ENCODE assay signal across 10 cellular contexts in the genomic region with DNA sequence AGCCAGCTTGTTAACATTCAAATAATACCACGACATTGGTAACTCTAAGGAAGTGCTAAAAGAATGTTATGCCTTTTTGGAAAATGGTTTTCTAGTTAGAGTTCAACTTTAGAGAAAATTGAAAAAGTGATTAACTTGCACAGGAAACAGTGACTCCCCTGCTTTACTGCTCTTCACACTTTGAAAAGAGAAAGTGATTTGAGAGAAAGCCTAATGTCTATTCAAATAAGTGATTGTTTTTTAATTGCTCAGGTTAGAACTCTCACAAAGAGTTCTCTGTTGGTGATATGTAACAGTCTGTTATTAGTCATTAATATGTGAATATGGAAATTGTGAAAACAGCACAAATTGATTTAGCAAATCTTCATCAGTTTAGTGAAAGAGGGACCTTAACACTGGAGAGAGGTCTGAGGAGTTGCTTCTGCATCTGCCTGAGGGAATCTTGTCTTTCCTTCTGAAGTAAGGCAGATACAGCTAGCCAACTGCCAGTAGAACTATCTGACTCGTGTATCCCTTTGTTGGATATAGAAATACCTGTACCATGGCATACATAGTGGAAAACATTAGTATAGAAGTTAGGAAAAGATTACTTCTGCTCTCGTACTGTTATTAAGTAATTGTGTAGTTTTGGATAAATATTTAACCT. TPM values are rescaled to one million over a fixed set of nuclear protein-coding genes. Genes with fewer than 3 reads are reported as not detected.
DNase-seq lines count a peak whose midpoint lies in the region; ATAC-seq, FAIRE-seq and TF ChIP-seq lines count a peak whose summit lies in the region.
"Had no signal": no experiment of that assay in that cellular context is flagged by ENCODE, and none has a peak within 500 bp of the region (broad histone marks: within the 10 kb centered on the region; RNA-seq: fewer than 3 reads in every experiment).

No MANE protein-coding gene starts in this region.

- no peaks in the 10 kb centered on the region for H3K9me3 Mint-ChIP-seq in stimulated activated effector memory CD8-positive, alpha-beta T cell treated with anti-CD3 and anti-CD28 coated beads, Interleukin-12 subunit alpha, Interleukin-12 subunit beta, amount 100 ng/mL, for 72 hours

- H3K27ac Mint-ChIP-seq in stimulated activated effector memory CD8-positive, alpha-beta T cell treated with anti-CD3 and anti-CD28 coated beads, Interleukin-12 subunit alpha, Interleukin-12 subunit beta, amount 100 ng/mL, for 72 hours, result peak overlapping the region; percentile 97

- intact Hi-C loops in endothelial cell of umbilical vein (cut with micrococcal nuclease), result no loop called here
- intact Hi-C loops in colonic mucosa (cut with DNase I), result no loop called here

- H4K20me1 ChIP-seq in endothelial cell of umbilical vein (replicated peaks; ENCODE audit: control insufficient read depth, extremely low read depth, insufficient read depth, low read length), result no peaks in the 10 kb centered on the region

- H3K79me2 ChIP-seq in endothelial cell of umbilical vein (ENCODE audit: control insufficient read depth, insufficient read depth, low read length), result peaks cover 81% of the 10 kb centered on the region

- no peak overlapping the region for H2AFZ ChIP-seq in endothelial cell of umbilical vein (ENCODE audit: low read depth, low read length)

- POLR2A ChIA-PET in endothelial cell of umbilical vein (lab: Charles Lee), result no interaction called here

- peak overlapping the region; percentile 60 for H3K4me2 ChIP-seq in endothelial cell of umbilical vein (ENCODE audit: insufficient read depth, low read length)
- H3K4me2 ChIP-seq: KMS-11 had no signal

- H3K36me3 ChIP-seq in SK-N-MC (ENCODE audit: insufficient read depth, low read length) (peaks cover 48% of the 10 kb centered on the region), endothelial cell of umbilical vein (ENCODE audit: control insufficient read depth in 2 of 2, extremely low read depth in 1 of 2, insufficient read depth in 2 of 2, low read length in 2 of 2) (no peaks in the 10 kb centered on the region), colonic mucosa (no peaks in the 10 kb centered on the region)

- no peaks in the 10 kb centered on the region for H3K27me3 ChIP-seq in endothelial cell of umbilical vein (ENCODE audit: control insufficient read depth in 2 of 2, insufficient read depth in 2 of 2, low read length in 2 of 2)
- no peaks in the 10 kb centered on the region for H3K27me3 ChIP-seq in colonic mucosa

- peak; percentile 49 for FAIRE-seq in endothelial cell of umbilical vein (lab: Jason Lieb, UNC)
- FAIRE-seq: bronchial epithelial cell had no signal

- TF ChIP-seq POLR2A in endothelial cell of umbilical vein (IDR thresholded peaks at IDR 0.05; ENCODE audit: low read depth, low read length), result no peak

- no peaks in the 10 kb centered on the region for H3K9me1 ChIP-seq in endothelial cell of umbilical vein (replicated peaks; ENCODE audit: control insufficient read depth, extremely low read depth, insufficient read depth, low read length)

- CTCF ChIA-PET in endothelial cell of umbilical vein (lab: Charles Lee), result no interaction called here

- peaks cover 12% of the 10 kb centered on the region; the same call in 1 of the 2 replicates for H3K9me3 ChIP-seq in SK-N-MC (ENCODE audit: low read depth, low read length)
- no peaks in the 10 kb centered on the region for H3K9me3 ChIP-seq in endothelial cell of umbilical vein (replicated peaks; ENCODE audit: control insufficient read depth, insufficient read depth, low read length)
- H3K9me3 ChIP-seq in colonic mucosa, result no peaks in the 10 kb centered on the region

- peak overlapping the region; percentile 36 for H3K4me3 ChIP-seq in SK-N-MC
- H3K4me3 ChIP-seq in endothelial cell of umbilical vein (replicated peaks in 1 of 3; ENCODE audit: insufficient read depth in 1 of 3, low read depth in 1 of 3, low read length in 3 of 3), result no peak overlapping the region
- no peak overlapping the region for H3K4me3 ChIP-seq in colonic mucosa

- TF ChIP-seq CTCF in endothelial cell of umbilical vein (IDR thresholded peaks at IDR 0.05; ENCODE audit: extremely low read depth in 1 of 2, insufficient read depth in 1 of 2, low read depth in 1 of 2, low read length in 2 of 2) (no peak), colonic mucosa (IDR thresholded peaks at IDR 0.05) (no peak)

- dilution Hi-C loops in endothelial cell of umbilical vein (cut with MboI; ENCODE audit: extremely low pct_ligation_motif_present, low sequenced_read_pairs), result no loop called here

- ATAC-seq in GM21825 (IDR thresholded peaks at IDR 0.05; ENCODE audit: unreplicated experiment), result peak; percentile 27
- peak; percentile 17 for ATAC-seq in stimulated activated effector memory CD8-positive, alpha-beta T cell treated with anti-CD3 and anti-CD28 coated beads, Interleukin-12 subunit alpha, Interleukin-12 subunit beta, amount 100 ng/mL, for 72 hours
- ATAC-seq in HG03039 (IDR thresholded peaks at IDR 0.05; ENCODE audit: unreplicated experiment), result no peak

- H3K27ac ChIP-seq in SK-N-MC (peak overlapping the region; percentile 75), endothelial cell of umbilical vein (ENCODE audit: insufficient read depth, low read depth, low read length) (no peak overlapping the region), colonic mucosa (no peak overlapping the region)
- H3K27ac ChIP-seq: KMS-11, VCaP had no signal

- DNase-seq in SK-N-MC (ENCODE audit: low read depth, low spot score) (no peak), endothelial cell of umbilical vein (ENCODE audit: low read depth, low spot score) (peak; percentile 40), NCI-H2029 (lab: John Stamatoyannopoulos, UW) (no peak), colonic mucosa (no peak)
- no peak for DNase-seq in stimulated activated effector memory CD8-positive, alpha-beta T cell treated with anti-CD3 and anti-CD28 coated beads, Interleukin-12 subunit alpha, Interleukin-12 subunit beta, amount 100 ng/mL, for 72 hours (ENCODE audit: low spot score in 2 of 2)

- BruUV-seq in endothelial cell of umbilical vein (replicated peaks; lab: Mats Ljungman, UMichigan), result no TSS peak

- peak overlapping the region; percentile 70 for H3K4me3 Mint-ChIP-seq in stimulated activated effector memory CD8-positive, alpha-beta T cell treated with anti-CD3 and anti-CD28 coated beads, Interleukin-12 subunit alpha, Interleukin-12 subunit beta, amount 100 ng/mL, for 72 hours

- H3K4me1 Mint-ChIP-seq in stimulated activated effector memory CD8-positive, alpha-beta T cell treated with anti-CD3 and anti-CD28 coated beads, Interleukin-12 subunit alpha, Interleukin-12 subunit beta, amount 100 ng/mL, for 72 hours, result peaks cover 61% of the 10 kb centered on the region

- peaks cover 69% of the 10 kb centered on the region for H3K36me3 Mint-ChIP-seq in stimulated activated effector memory CD8-positive, alpha-beta T cell treated with anti-CD3 and anti-CD28 coated beads, Interleukin-12 subunit alpha, Interleukin-12 subunit beta, amount 100 ng/mL, for 72 hours

- H3K9ac ChIP-seq in SK-N-MC (ENCODE audit: insufficient read length) (peak overlapping the region; percentile 4), endothelial cell of umbilical vein (replicated peaks; ENCODE audit: extremely low read depth, insufficient read depth, low read length) (no peak overlapping the region), colonic mucosa (ENCODE audit: low read depth in 2 of 2, low read length in 2 of 2) (no peak overlapping the region)
- H3K9ac ChIP-seq: KMS-11 had no signal

- H3K4me1 ChIP-seq in endothelial cell of umbilical vein (ENCODE audit: control insufficient read depth, extremely low read depth, insufficient read depth, low read length), result peaks cover 26% of the 10 kb centered on the region
- no peaks in the 10 kb centered on the region for H3K4me1 ChIP-seq in colonic mucosa

TF ChIP-seq in endothelial cell of umbilical vein, 7 proteins besides CTCF, POLR2A, EP300 and RAD21:
- TF ChIP-seq EZH2 (IDR thresholded peaks at IDR 0.05; ENCODE audit: borderline replicate concordance, low read depth, low read length, severe bottlenecking) (no peak), POLR2AphosphoS5 (IDR thresholded peaks at IDR 0.05; ENCODE audit: insufficient read depth, low read depth, low read length) (no peak), JUN (IDR thresholded peaks at IDR 0.05; ENCODE audit: borderline replicate concordance, insufficient read depth, insufficient read length, low read depth) (no peak), MYC (IDR thresholded peaks at IDR 0.05; ENCODE audit: low read depth, low read length) (no peak), FOS (IDR thresholded peaks at IDR 0.05; ENCODE audit: borderline replicate concordance, insufficient read depth, low read length) (no peak), GATA2 (IDR thresholded peaks at IDR 0.05; ENCODE audit: insufficient read depth, insufficient read length, low read depth, low read length) (no peak)
- TF ChIP-seq, protein P1, sequence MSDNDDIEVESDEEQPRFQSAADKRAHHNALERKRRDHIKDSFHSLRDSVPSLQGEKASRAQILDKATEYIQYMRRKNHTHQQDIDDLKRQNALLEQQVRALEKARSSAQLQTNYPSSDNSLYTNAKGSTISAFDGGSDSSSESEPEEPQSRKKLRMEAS (IDR thresholded peaks at IDR 0.05; ENCODE audit: insufficient read depth, insufficient read length), result no peak

RNA-seq across cellular contexts. Expression of a gene that starts 25.5 kb away (rescaled TPM):
- 72.4 and 73.5 TPM in 2 replicates for total RNA-seq in endothelial cell of umbilical vein
- 12.4 and 14.5 TPM in 2 replicates for polyA plus RNA-seq in endothelial cell of umbilical vein
- 9.7 and 10.4 TPM in 2 replicates for polyA plus RNA-seq in endothelial cell of umbilical vein (2011; cell fraction: cytosol; rRNA removed)
- 31.8 and 35.1 TPM in 2 replicates for polyA plus RNA-seq in endothelial cell of umbilical vein (2011; cell fraction: nucleus; rRNA removed)
- polyA plus RNA-seq in endothelial cell of umbilical vein (2012), result 31.4 and 38.6 TPM in 2 replicates
- polyA minus RNA-seq in endothelial cell of umbilical vein, result 77.2 and 80.3 TPM in 2 replicates
- 17.3 TPM for polyA minus RNA-seq in endothelial cell of umbilical vein (2011; cell fraction: cytosol; rRNA and poly(A)+ RNA removed)
- polyA minus RNA-seq in endothelial cell of umbilical vein (2011; cell fraction: nucleus; rRNA and poly(A)+ RNA removed), result 100 and 127 TPM in 2 replicates
- total RNA-seq in colonic mucosa, result 10 to 100 TPM; 36.2 to 44.9 TPM
